Comparison of ENCODE assay signal across 16 cellular contexts in the genomic region with DNA sequence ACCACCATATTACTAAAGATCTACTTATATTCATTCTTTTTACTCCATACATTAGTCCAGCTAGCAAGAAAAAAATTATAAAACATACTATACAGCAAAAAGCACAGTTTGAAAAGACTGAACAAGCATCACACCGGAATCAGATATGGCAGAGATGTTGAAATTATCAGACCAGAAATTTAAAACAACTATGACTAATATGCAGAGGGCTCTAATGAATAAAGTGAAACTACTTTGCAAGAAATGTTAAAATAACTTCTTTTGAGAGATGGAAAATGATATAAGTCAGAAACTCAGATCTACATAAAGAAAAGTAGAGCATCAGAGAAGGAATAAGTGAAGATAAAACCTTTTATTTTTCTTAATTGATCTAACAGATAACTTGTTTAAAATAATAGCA. TPM values are rescaled to one million over a fixed set of nuclear protein-coding genes. Genes with fewer than 3 reads are reported as not detected.
DNase-seq lines count a peak whose midpoint lies in the region; ATAC-seq and TF ChIP-seq lines count a peak whose summit lies in the region.
"Had no signal": no experiment of that assay in that cellular context is flagged by ENCODE, and none has a peak within 500 bp of the region (broad histone marks: within the 10 kb centered on the region; RNA-seq: fewer than 3 reads in every experiment).

No MANE protein-coding gene starts in this region.

- ATAC-seq in GM18870 (IDR thresholded peaks at IDR 0.05; ENCODE audit: unreplicated experiment): peak; percentile 80
- peak; percentile 94 for ATAC-seq in HG02610 (IDR thresholded peaks at IDR 0.05; ENCODE audit: unreplicated experiment)
- ATAC-seq in HG03520 (IDR thresholded peaks at IDR 0.05; ENCODE audit: unreplicated experiment): peak; percentile 69
- no peak for ATAC-seq in Right ventricle myocardium inferior
- ATAC-seq: mucosa of descending colon had no signal

- no peak overlapping the region for H3K4me3 Mint-ChIP-seq in mesothelial cell of epicardium
- H3K4me3 Mint-ChIP-seq: activated naive CD8-positive, alpha-beta T cell; activated T-cell treated with anti-CD3 and anti-CD28 coated beads, Interleukin-2, amount 50 U/mL, for 24 hours had no signal

- no peaks in the 10 kb centered on the region for H3K27me3 Mint-ChIP-seq in mesothelial cell of epicardium (ENCODE audit: low read depth)

- H3K36me3 Mint-ChIP-seq in mesothelial cell of epicardium: peaks cover 37% of the 10 kb centered on the region

- TF ChIP-seq CTCF in mesothelial cell of epicardium (IDR thresholded peaks at IDR 0.05; ENCODE audit: unreplicated experiment): no peak

- intact Hi-C loops in Right ventricle myocardium inferior (cut with DNase I): no loop called here

- peak; percentile 6 for DNase-seq in stromal cell of bone marrow (ENCODE audit: low read depth)
- no peak for DNase-seq in mesothelial cell of epicardium (ENCODE audit: low spot score in 2 of 2, unreplicated experiment in 2 of 2)
- DNase-seq in stimulated activated CD4-positive, alpha-beta T cell treated with anti-CD3 and anti-CD28 coated beads, Interleukin-1b, Interleukin-23, amount 100 ng/mL, for 48 hours: no peak
- no peak for DNase-seq in Right ventricle myocardium inferior (ENCODE audit: missing footprints)
- DNase-seq: activated CD4-positive, alpha-beta T cell treated with anti-CD3 and anti-CD28 coated beads, Interleukin-2, amount 50 U/mL, for 48 hours; activated T-cell treated with anti-CD3 and anti-CD28 coated beads, Interleukin-2, amount 50 U/mL, for 24 hours; esophagus squamous epithelium; kidney glomerular epithelial cell; mucosa of descending colon; NCI-H1694 treated with DMSO at 0.1 percent for 48 hours; stimulated activated CD4-positive, alpha-beta T cell treated with anti-CD3 and anti-CD28 coated beads, Interleukin-4, amount 100 ng/mL, for 1 hour; stimulated activated CD8-positive, alpha-beta memory T cell treated with anti-CD3 and anti-CD28 coated beads, Interleukin-4, amount 100 ng/mL, for 48 hours had no signal

- peaks cover 36% of the 10 kb centered on the region for H3K9me3 Mint-ChIP-seq in mesothelial cell of epicardium

- no peaks in the 10 kb centered on the region for H3K4me1 Mint-ChIP-seq in mesothelial cell of epicardium

- H3K27ac Mint-ChIP-seq in mesothelial cell of epicardium: no peak overlapping the region
- H3K27ac Mint-ChIP-seq: activated naive CD8-positive, alpha-beta T cell; activated T-cell treated with anti-CD3 and anti-CD28 coated beads, Interleukin-2, amount 50 U/mL, for 24 hours had no signal

RNA-seq across cellular contexts. Expression of a gene that starts 50.9 kb away (rescaled TPM):
- total RNA-seq in mesothelial cell of epicardium: 50.4 to 59.3 TPM (median 51.3 TPM) in 3 replicates
- total RNA-seq in Right ventricle myocardium inferior: 23.7 TPM
